In genomic region chr19:49128545-49129237, GRCh38 we compare ENCODE assay signal across 1 cellular context.
A peak's percentile ranks its signal among the peaks of the same experiment; 100 is the strongest.
TF ChIP-seq lines count a peak whose summit lies in the region.

No MANE protein-coding gene starts in this region.

TF ChIP-seq in K562, 482 proteins besides CTCF, POLR2A, EP300 and RAD21 (continued from another document and continues in another):
- TF ChIP-seq ZBTB40 (IDR thresholded peaks at IDR 0.05) (peak; percentile 52), ZBTB40 (CRISPR knock-in tag; IDR thresholded peaks at IDR 0.05) (no peak), ZEB2 (IDR thresholded peaks at IDR 0.05) (no peak), ZNF512 (tag; IDR thresholded peaks at IDR 0.05) (peak; percentile 87), ZNF280A (IDR thresholded peaks at IDR 0.05; ENCODE audit: low read depth, partially characterized antibody) (peak; percentile 53), ELK1 (CRISPR knock-in tag; IDR thresholded peaks at IDR 0.05) (no peak), PBX2 (CRISPR knock-in tag; IDR thresholded peaks at IDR 0.05; ENCODE audit: low read depth) (no peak), PBX2 (tag; conservative IDR thresholded peaks at IDR 0.05; ENCODE audit: low read depth) (peak; percentile 66), ZBTB7A (IDR thresholded peaks at IDR 0.05; ENCODE audit: borderline replicate concordance, control insufficient read depth, low read depth, low read length) (peak; percentile 9; the same call in 1 of the 2 replicates), CHAMP1 (IDR thresholded peaks at IDR 0.05) (no peak), ZNF76 (CRISPR knock-in tag; IDR thresholded peaks at IDR 0.05; ENCODE audit: borderline replicate concordance) (no peak), ZBTB12 (CRISPR knock-in tag; IDR thresholded peaks at IDR 0.05) (no peak), NRF1 (conservative IDR thresholded peaks at IDR 0.05 in 1 of 2, IDR thresholded peaks at IDR 0.05 in 1 of 2) (peak; percentile 84 to 87), TRIM28 (IDR thresholded peaks at IDR 0.05) (no peak), GTF2F1 (IDR thresholded peaks at IDR 0.05; ENCODE audit: low read depth, low read length) (no peak), HMBOX1 (IDR thresholded peaks at IDR 0.05) (no peak), ZNF644 (tag; IDR thresholded peaks at IDR 0.05; ENCODE audit: low read depth) (no peak), E4F1 (CRISPR knock-in tag; IDR thresholded peaks at IDR 0.05; ENCODE audit: borderline replicate concordance) (no peak), ZNF197 (CRISPR knock-in tag; IDR thresholded peaks at IDR 0.05; ENCODE audit: low read depth) (no peak), KDM1A (IDR thresholded peaks at IDR 0.05) (peak; percentile 77 to 87), LARP7 (IDR thresholded peaks at IDR 0.05) (peak; percentile 57; the same call in 1 of the 2 replicates), BCOR (IDR thresholded peaks at IDR 0.05) (0 out of 2 replicates have a peak, but pooled peaks have one; percentile 25), ZNF263 (CRISPR knock-in tag; IDR thresholded peaks at IDR 0.05; ENCODE audit: borderline replicate concordance) (peak; percentile 61), TCF7L2 (IDR thresholded peaks at IDR 0.05; ENCODE audit: low read depth, low read length) (no peak), MLLT1 (IDR thresholded peaks at IDR 0.05) (peak; percentile 47 to 72), COPS2 (conservative IDR thresholded peaks at IDR 0.05) (no peak), WHSC1 (IDR thresholded peaks at IDR 0.05; ENCODE audit: low read length) (no peak), SMAD4 (CRISPR knock-in tag; conservative IDR thresholded peaks at IDR 0.05) (no peak), ZSCAN29 (IDR thresholded peaks at IDR 0.05) (0 out of 2 replicates have a peak, but pooled peaks have one; percentile 14)
